8 cellular contexts compared by ENCODE assay signal in the genomic region with DNA sequence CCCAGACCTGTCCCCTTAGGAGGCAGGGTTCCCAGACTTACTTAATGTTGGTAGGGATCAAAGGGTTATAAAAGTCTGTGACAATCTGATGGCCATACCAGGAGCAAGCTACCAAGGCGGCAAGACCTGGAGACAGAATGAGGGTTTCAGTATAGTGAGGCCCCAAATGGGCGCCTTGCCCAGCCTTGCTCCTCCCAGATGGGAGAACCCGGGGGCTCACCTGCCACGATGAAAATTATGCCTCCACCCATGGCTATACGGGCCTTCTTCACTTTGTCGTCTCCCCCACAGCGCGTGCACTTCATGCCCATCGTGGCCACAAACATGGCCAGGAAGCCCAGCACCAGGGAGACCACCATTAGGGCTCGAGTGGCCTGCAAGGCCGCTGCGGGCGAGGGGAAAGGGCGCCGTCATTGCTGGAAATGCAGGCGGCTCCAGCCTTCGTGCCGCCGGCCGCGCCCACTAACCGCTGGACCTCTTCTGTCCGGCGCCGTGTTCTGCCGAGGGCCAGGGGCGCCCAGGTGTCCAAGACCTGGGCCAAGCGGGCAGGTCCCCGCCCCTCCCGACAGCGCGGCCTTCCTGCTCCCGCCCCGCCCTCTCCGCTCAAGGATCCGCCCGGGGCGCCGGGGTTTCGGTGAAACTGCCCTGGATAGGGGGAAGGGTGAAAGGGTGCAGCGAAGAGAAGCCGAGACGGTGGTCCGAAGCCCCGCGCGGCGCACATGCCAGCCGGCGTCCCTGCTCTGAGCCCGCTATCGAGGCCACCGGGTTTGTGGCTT. TPM values are rescaled to one million over a fixed set of nuclear protein-coding genes. Genes with fewer than 3 reads are reported as not detected.
DNase-seq lines count a peak whose midpoint lies in the region; ATAC-seq and TF ChIP-seq lines count a peak whose summit lies in the region.

No MANE protein-coding gene starts in this region.

- H3K9me3 ChIP-seq in SK-N-SH: no peaks in the 10 kb centered on the region
- H3K9me3 ChIP-seq in WERI-Rb-1 (ENCODE audit: severe bottlenecking): no peaks in the 10 kb centered on the region
- H3K9me3 ChIP-seq in neural cell (ENCODE audit: low read length): no peaks in the 10 kb centered on the region
- H3K9me3 ChIP-seq in HAP-1: no peaks in the 10 kb centered on the region

- POLR2A ChIA-PET in SK-N-SH (lab: Yijun Ruan, JAX): no interaction called here

- peaks cover 6 to 22% of the 10 kb centered on the region in 2 experiments for H3K36me3 ChIP-seq in SK-N-SH (replicated peaks in 1 of 2; ENCODE audit: control insufficient read depth in 1 of 2, insufficient read depth in 2 of 2, low read length in 1 of 2)
- peaks cover 39% of the 10 kb centered on the region for H3K36me3 ChIP-seq in WERI-Rb-1
- H3K36me3 ChIP-seq in neural cell (ENCODE audit: insufficient read depth, low read length): peaks cover 4% of the 10 kb centered on the region
- peaks cover 43% of the 10 kb centered on the region for H3K36me3 ChIP-seq in HAP-1 (replicated peaks)

- H3K27ac ChIP-seq in SK-N-SH (ENCODE audit: low read depth in 2 of 2, low read length in 1 of 2): no peak overlapping the region
- H3K27ac ChIP-seq in WERI-Rb-1: peak overlapping the region; percentile 71
- H3K27ac ChIP-seq in neural cell (ENCODE audit: low read length): no peak overlapping the region

- no peaks in the 10 kb centered on the region for H3K9me2 ChIP-seq in SK-N-SH
- no peaks in the 10 kb centered on the region for H3K9me2 ChIP-seq in neural cell (ENCODE audit: insufficient read depth, low read length)

- TF ChIP-seq RAD21 in SK-N-SH (IDR thresholded peaks at IDR 0.05; ENCODE audit: low read length): no peak
- no peak for TF ChIP-seq RAD21 in neural cell (conservative IDR thresholded peaks at IDR 0.05)

- no peak for DNase-seq in SK-N-SH
- peak; percentile 70 for DNase-seq in WERI-Rb-1
- DNase-seq in NCI-H1092 (lab: John Stamatoyannopoulos, UW): no peak
- no peak for DNase-seq in HAP-1 (ENCODE audit: low spot score in 2 of 2)

- H3F3A ChIP-seq in SK-N-SH (replicated peaks; ENCODE audit: insufficient read depth) (peaks cover 37% of the 10 kb centered on the region), neural cell (ENCODE audit: insufficient read depth, low read length, poor library complexity, severe bottlenecking) (no peaks in the 10 kb centered on the region)

- TF ChIP-seq CTCF in SK-N-SH (IDR thresholded peaks at IDR 0.05) (no peak), WERI-Rb-1 (IDR thresholded peaks at IDR 0.05; ENCODE audit: low read depth, low read length) (no peak), neural cell (IDR thresholded peaks at IDR 0.05; ENCODE audit: poor library complexity, severe bottlenecking) (no peak)

- H3K4me1 ChIP-seq in SK-N-SH (ENCODE audit: control insufficient read depth in 1 of 2, insufficient read depth in 2 of 2, low read depth in 1 of 2, low read length in 1 of 2) (peaks cover 0 to 6% of the 10 kb centered on the region in 2 experiments; a peak in 2 of 4 replicates), HAP-1 (peaks cover 26% of the 10 kb centered on the region)

- no peak overlapping the region for H3K9ac ChIP-seq in SK-N-SH
- no peak overlapping the region for H3K9ac ChIP-seq in neural cell (ENCODE audit: low read length)

- no peaks in the 10 kb centered on the region for H3K27me3 ChIP-seq in SK-N-SH (ENCODE audit: insufficient read depth)
- no peaks in the 10 kb centered on the region for H3K27me3 ChIP-seq in WERI-Rb-1 (ENCODE audit: insufficient read depth, low read depth, severe bottlenecking)
- peaks cover 56% of the 10 kb centered on the region for H3K27me3 ChIP-seq in neural cell (ENCODE audit: insufficient read depth, low read depth, low read length)
- no peaks in the 10 kb centered on the region for H3K27me3 ChIP-seq in HAP-1 (ENCODE audit: low read depth)

- 62% methylated on average over 18 of the region's 53 CpGs for WGBS in SK-N-SH (ENCODE audit: low lambda C conversion rate)

- H3K4me2 ChIP-seq in SK-N-SH (no peak overlapping the region), neural cell (ENCODE audit: low read length) (no peak overlapping the region)

- no peaks in the 10 kb centered on the region for H3K79me2 ChIP-seq in SK-N-SH (ENCODE audit: insufficient read depth)
- H3K79me2 ChIP-seq in neural cell (replicated peaks; ENCODE audit: insufficient read depth, low read length): no peaks in the 10 kb centered on the region

- peak overlapping the region in 1 of 2 experiments; percentile 7; a peak in 1 of 4 replicates for H3K4me3 ChIP-seq in SK-N-SH (ENCODE audit: low read depth in 2 of 2, low read length in 1 of 2)
- H3K4me3 ChIP-seq in WERI-Rb-1 (ENCODE audit: low read depth, low read length): peak overlapping the region; percentile 56
- peak overlapping the region; percentile 50 for H3K4me3 ChIP-seq in neural cell (ENCODE audit: low read length)
- H3K4me3 ChIP-seq in HAP-1: no peak overlapping the region

- in situ Hi-C loops in HAP-1 (cut with MboI; ENCODE audit: low sequenced_read_pairs): no loop called here

- H2AFZ ChIP-seq in SK-N-SH (ENCODE audit: low read depth) (no peak overlapping the region), neural cell (ENCODE audit: low read depth, low read length) (no peak overlapping the region)

- ATAC-seq in SK-N-SH treated with all-trans-retinoic acid at 6 μM for 48 hours (0 out of 3 replicates have a peak, but pooled peaks have one; percentile 9), esophagus mucosa (peak; percentile 39), HG03442 (IDR thresholded peaks at IDR 0.05; ENCODE audit: unreplicated experiment) (no peak)

- H4K20me1 ChIP-seq in SK-N-SH (ENCODE audit: insufficient read depth) (no peaks in the 10 kb centered on the region), neural cell (ENCODE audit: insufficient read depth) (no peaks in the 10 kb centered on the region)

- TF ChIP-seq EP300 in SK-N-SH (IDR thresholded peaks at IDR 0.05; ENCODE audit: borderline replicate concordance in 1 of 2, low read depth in 1 of 2, low read length in 1 of 2) (no peak), neural cell (conservative IDR thresholded peaks at IDR 0.05; ENCODE audit: poor library complexity, severe bottlenecking) (no peak)

- CTCF ChIA-PET in SK-N-SH (lab: Yijun Ruan, JAX): interaction anchor here (0.8 to 1.9 kb wide), 4 partner anchors 19 to 36 kb away, joined by 3 to 13 read pairs (median 6); a partner anchor contains a TSS

TF ChIP-seq in neural cell, 6 proteins besides CTCF, POLR2A, EP300 and RAD21:
- TF ChIP-seq TAF1 (IDR thresholded peaks at IDR 0.05; ENCODE audit: low read depth): no peak
- TF ChIP-seq POLR2AphosphoS5 (IDR thresholded peaks at IDR 0.05): peak; percentile 2
- TF ChIP-seq EZH2 (IDR thresholded peaks at IDR 0.05; ENCODE audit: borderline replicate concordance, insufficient read depth, low read length, poor library complexity, severe bottlenecking): no peak
- TF ChIP-seq, protein P1, sequence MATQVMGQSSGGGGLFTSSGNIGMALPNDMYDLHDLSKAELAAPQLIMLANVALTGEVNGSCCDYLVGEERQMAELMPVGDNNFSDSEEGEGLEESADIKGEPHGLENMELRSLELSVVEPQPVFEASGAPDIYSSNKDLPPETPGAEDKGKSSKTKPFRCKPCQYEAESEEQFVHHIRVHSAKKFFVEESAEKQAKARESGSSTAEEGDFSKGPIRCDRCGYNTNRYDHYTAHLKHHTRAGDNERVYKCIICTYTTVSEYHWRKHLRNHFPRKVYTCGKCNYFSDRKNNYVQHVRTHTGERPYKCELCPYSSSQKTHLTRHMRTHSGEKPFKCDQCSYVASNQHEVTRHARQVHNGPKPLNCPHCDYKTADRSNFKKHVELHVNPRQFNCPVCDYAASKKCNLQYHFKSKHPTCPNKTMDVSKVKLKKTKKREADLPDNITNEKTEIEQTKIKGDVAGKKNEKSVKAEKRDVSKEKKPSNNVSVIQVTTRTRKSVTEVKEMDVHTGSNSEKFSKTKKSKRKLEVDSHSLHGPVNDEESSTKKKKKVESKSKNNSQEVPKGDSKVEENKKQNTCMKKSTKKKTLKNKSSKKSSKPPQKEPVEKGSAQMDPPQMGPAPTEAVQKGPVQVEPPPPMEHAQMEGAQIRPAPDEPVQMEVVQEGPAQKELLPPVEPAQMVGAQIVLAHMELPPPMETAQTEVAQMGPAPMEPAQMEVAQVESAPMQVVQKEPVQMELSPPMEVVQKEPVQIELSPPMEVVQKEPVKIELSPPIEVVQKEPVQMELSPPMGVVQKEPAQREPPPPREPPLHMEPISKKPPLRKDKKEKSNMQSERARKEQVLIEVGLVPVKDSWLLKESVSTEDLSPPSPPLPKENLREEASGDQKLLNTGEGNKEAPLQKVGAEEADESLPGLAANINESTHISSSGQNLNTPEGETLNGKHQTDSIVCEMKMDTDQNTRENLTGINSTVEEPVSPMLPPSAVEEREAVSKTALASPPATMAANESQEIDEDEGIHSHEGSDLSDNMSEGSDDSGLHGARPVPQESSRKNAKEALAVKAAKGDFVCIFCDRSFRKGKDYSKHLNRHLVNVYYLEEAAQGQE (IDR thresholded peaks at IDR 0.05; ENCODE audit: borderline replicate concordance): no peak

RNA-seq across cellular contexts. Expression of a gene that starts 1.5 kb away (rescaled TPM):
- polyA plus RNA-seq in SK-N-SH (2012; rRNA removed) (2.9 and 5.0 TPM in 2 replicates), neural cell (0.27 TPM in 1 of 2 replicates, not detected in the other)
- polyA plus RNA-seq in SK-N-SH (2012; cell fraction: cytosol; rRNA removed): 2.5 and 3.8 TPM in 2 replicates
- polyA plus RNA-seq in SK-N-SH (2012; cell fraction: nucleus; rRNA removed): 10.4 and 12.1 TPM in 2 replicates
- 279 TPM for total RNA-seq in esophagus mucosa
- polyA minus RNA-seq in neural cell: not detected in 2 replicates

RNA-seq across cellular contexts. Expression of a gene that starts 8.8 kb away (rescaled TPM):
- polyA plus RNA-seq in SK-N-SH (2012; rRNA removed): 45.4 and 52.1 TPM in 2 replicates
- polyA plus RNA-seq in SK-N-SH (2012; cell fraction: cytosol; rRNA removed): 38.4 and 41.3 TPM in 2 replicates
- 51.3 and 60.7 TPM in 2 replicates for polyA plus RNA-seq in SK-N-SH (2012; cell fraction: nucleus; rRNA removed)
- 40.3 TPM for total RNA-seq in esophagus mucosa
- polyA plus RNA-seq in neural cell: 82.7 and 99.5 TPM in 2 replicates
- 39.4 and 40.3 TPM in 2 replicates for polyA minus RNA-seq in neural cell

RNA-seq across cellular contexts. Expression of a gene that starts 9.3 kb away (rescaled TPM):
- polyA plus RNA-seq in SK-N-SH (2012; rRNA removed): 111 and 124 TPM in 2 replicates
- 81.9 and 124 TPM in 2 replicates for polyA plus RNA-seq in SK-N-SH (2012; cell fraction: cytosol; rRNA removed)
- polyA plus RNA-seq in SK-N-SH (2012; cell fraction: nucleus; rRNA removed): 60.7 and 80.6 TPM in 2 replicates
- total RNA-seq in esophagus mucosa: 87.6 TPM
- 37.3 and 39.4 TPM in 2 replicates for polyA plus RNA-seq in neural cell
- 30.9 and 44.2 TPM in 2 replicates for polyA minus RNA-seq in neural cell

RNA-seq across cellular contexts. Expression of a gene that starts 18.5 kb away (rescaled TPM):
- polyA plus RNA-seq in SK-N-SH (2012; rRNA removed) (585 and 637 TPM in 2 replicates), neural cell (384 and 512 TPM in 2 replicates)
- polyA plus RNA-seq in SK-N-SH (2012; cell fraction: cytosol; rRNA removed): 741 and 785 TPM in 2 replicates
- polyA plus RNA-seq in SK-N-SH (2012; cell fraction: nucleus; rRNA removed): 215 and 225 TPM in 2 replicates
- 268 TPM for total RNA-seq in esophagus mucosa
- polyA minus RNA-seq in neural cell: 280 and 287 TPM in 2 replicates

RNA-seq across cellular contexts. Expression of a gene that starts 20.7 kb away (rescaled TPM):
- polyA plus RNA-seq in SK-N-SH (2012; rRNA removed) (0.44 and 0.54 TPM in 2 replicates), neural cell (not detected in 2 replicates)
- 0.14 and 0.24 TPM in 2 replicates for polyA plus RNA-seq in SK-N-SH (2012; cell fraction: cytosol; rRNA removed)
- 0.83 and 1.3 TPM in 2 replicates for polyA plus RNA-seq in SK-N-SH (2012; cell fraction: nucleus; rRNA removed)
- total RNA-seq in esophagus mucosa: 0.68 TPM
- polyA minus RNA-seq in neural cell: not detected in 2 replicates
